ENCODE assay signal across 8 cellular contexts in the genomic region with DNA sequence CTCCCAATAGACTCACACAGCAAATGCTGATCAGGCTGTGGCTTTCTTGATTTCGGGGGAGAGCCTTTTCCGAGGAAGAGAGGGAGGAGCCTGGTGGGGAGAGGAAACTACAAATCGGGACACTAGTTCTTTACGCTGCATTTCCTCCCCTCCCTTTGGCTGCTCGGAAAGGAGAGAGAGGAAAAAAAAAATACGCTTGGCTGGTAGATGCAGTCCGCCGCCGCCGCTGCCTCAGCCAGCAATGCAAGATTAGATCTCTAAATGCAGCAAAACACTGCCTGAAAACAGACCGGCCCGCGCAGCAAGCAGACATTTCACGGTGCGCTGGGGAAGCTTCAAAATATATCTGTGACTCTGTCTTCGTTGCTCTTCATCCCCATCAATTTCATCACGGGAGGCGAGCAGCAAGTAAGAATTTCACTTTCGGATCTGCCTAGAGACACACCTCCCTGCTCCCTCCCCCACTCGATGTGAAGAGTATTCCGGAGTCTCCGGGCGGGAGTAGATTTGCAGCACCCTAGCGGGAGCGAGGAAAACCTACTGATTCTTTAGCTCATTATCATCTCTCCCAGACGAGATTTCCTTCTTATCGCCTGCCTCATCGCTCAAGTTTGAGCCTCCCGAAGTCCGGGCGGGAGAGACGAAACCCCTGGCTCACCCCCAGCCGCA. TPM values are rescaled to one million over a fixed set of nuclear protein-coding genes. Genes with fewer than 3 reads are reported as not detected.
DNase-seq lines count a peak whose midpoint lies in the region; ATAC-seq, FAIRE-seq and TF ChIP-seq lines count a peak whose summit lies in the region.

A gene with protein sequence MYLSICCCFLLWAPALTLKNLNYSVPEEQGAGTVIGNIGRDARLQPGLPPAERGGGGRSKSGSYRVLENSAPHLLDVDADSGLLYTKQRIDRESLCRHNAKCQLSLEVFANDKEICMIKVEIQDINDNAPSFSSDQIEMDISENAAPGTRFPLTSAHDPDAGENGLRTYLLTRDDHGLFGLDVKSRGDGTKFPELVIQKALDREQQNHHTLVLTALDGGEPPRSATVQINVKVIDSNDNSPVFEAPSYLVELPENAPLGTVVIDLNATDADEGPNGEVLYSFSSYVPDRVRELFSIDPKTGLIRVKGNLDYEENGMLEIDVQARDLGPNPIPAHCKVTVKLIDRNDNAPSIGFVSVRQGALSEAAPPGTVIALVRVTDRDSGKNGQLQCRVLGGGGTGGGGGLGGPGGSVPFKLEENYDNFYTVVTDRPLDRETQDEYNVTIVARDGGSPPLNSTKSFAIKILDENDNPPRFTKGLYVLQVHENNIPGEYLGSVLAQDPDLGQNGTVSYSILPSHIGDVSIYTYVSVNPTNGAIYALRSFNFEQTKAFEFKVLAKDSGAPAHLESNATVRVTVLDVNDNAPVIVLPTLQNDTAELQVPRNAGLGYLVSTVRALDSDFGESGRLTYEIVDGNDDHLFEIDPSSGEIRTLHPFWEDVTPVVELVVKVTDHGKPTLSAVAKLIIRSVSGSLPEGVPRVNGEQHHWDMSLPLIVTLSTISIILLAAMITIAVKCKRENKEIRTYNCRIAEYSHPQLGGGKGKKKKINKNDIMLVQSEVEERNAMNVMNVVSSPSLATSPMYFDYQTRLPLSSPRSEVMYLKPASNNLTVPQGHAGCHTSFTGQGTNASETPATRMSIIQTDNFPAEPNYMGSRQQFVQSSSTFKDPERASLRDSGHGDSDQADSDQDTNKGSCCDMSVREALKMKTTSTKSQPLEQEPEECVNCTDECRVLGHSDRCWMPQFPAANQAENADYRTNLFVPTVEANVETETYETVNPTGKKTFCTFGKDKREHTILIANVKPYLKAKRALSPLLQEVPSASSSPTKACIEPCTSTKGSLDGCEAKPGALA (N-terminal part only) (plus strand): TSS at position 138 of the 669 bp plus-strand sequence. CDS start 803 bp downstream, outside the sequence.

- no peak for TF ChIP-seq POLR2A in GM12878 (IDR thresholded peaks at IDR 0.05; ENCODE audit: low read depth, low read length)

- RAD21 ChIA-PET in GM12878 (lab: Charles Lee; ENCODE audit: unreplicated experiment), result no interaction called here

- H3K9me3 ChIP-seq in CD4-positive, alpha-beta memory T cell (ENCODE audit: control insufficient read depth in 1 of 2, low read length in 2 of 2), result no peaks in the 10 kb centered on the region
- H3K9me3 ChIP-seq in GM12878 (replicated peaks; ENCODE audit: control insufficient read depth, insufficient read depth, low read length), result peaks cover 2% of the 10 kb centered on the region; the same call in 1 of the 3 replicates
- no peaks in the 10 kb centered on the region for H3K9me3 ChIP-seq in psoas muscle

- no peak within 1 kb of the TSS for H2AFZ ChIP-seq in GM12878 (ENCODE audit: control insufficient read depth, low read depth, low read length)

- H3K9ac ChIP-seq in GM12878 (ENCODE audit: control insufficient read depth, insufficient read depth, low read length), result no peak within 1 kb of the TSS

- intact Hi-C loops in CD4-positive, alpha-beta memory T cell (cut with micrococcal nuclease), result no loop called here
- intact Hi-C loops in GM12878 (cut with micrococcal nuclease; ENCODE audit: unreplicated experiment) (no loop called here), psoas muscle (cut with DNase I) (no loop called here)

- 31% methylated on average over 31 of the region's 33 CpGs for WGBS in GM12878 (ENCODE audit: insufficient coverage, insufficient replicate concordance, low lambda C conversion rate, missing lambda C conversion rate)
- 0 to 1% (median 1%) methylated on average over 32 to 33 of the region's 33 CpGs for WGBS in psoas muscle, 3 donors

- no peaks in the 10 kb centered on the region for H3K79me2 ChIP-seq in GM12878 (ENCODE audit: control insufficient read depth, insufficient read depth, low read length)

- peak within 1 kb of the TSS in 5 of 7 donors; percentile 43 to 75 (median 57) for H3K27ac Mint-ChIP-seq in CD4-positive, alpha-beta memory T cell

- H3K27ac ChIP-seq in CD4-positive, alpha-beta memory T cell (ENCODE audit: low read depth, low read length), result no peak within 1 kb of the TSS
- H3K27ac ChIP-seq in GM12878 (ENCODE audit: control insufficient read depth, insufficient read depth) (no peak within 1 kb of the TSS), psoas muscle (peak within 1 kb of the TSS; percentile 34)

- no peak for FAIRE-seq in GM12878 (lab: Jason Lieb, UNC)

- POLR2A ChIA-PET in CD4-positive, alpha-beta memory T cell (lab: Charles Lee; ENCODE audit: partially characterized antibody), result no interaction called here
- POLR2A ChIA-PET in GM12878 (lab: Charles Lee), result no interaction called here

- H3K27me3 Mint-ChIP-seq in CD4-positive, alpha-beta memory T cell, result peaks cover 34 to 51% of the 10 kb centered on the region in 2 donors

- ATAC-seq in GM12878 (peak; percentile 16), psoas muscle (peak in 1 of 4 donors; percentile 46)

- CTCF ChIA-PET in CD4-positive, alpha-beta memory T cell (lab: Charles Lee; ENCODE audit: partially characterized antibody), result no interaction called here
- CTCF ChIA-PET in GM12878 (lab: Yijun Ruan, JAX), result interaction anchor here (0.8 to 0.9 kb wide), 2 partner anchors 9 to 23 kb away, joined by 3 to 5 read pairs; no protein-coding TSS in a partner anchor

- H3K9me3 Mint-ChIP-seq in CD4-positive, alpha-beta memory T cell, result peaks cover 0 to 20% (median 4%) of the 10 kb centered on the region in 8 donors

- H4K20me1 ChIP-seq in GM12878 (ENCODE audit: control insufficient read depth, insufficient read depth), result no peaks in the 10 kb centered on the region

- peaks cover 0 to 2% of the 10 kb centered on the region in 2 donors for H3K36me3 Mint-ChIP-seq in CD4-positive, alpha-beta memory T cell

- H3K36me3 ChIP-seq in CD4-positive, alpha-beta memory T cell (ENCODE audit: insufficient read depth, low read length), result no peaks in the 10 kb centered on the region
- no peaks in the 10 kb centered on the region for H3K36me3 ChIP-seq in GM12878 (ENCODE audit: control insufficient read depth in 2 of 2, insufficient read depth in 2 of 2, low read length in 1 of 2)
- H3K36me3 ChIP-seq in psoas muscle (ENCODE audit: insufficient read depth in 1 of 2, low read depth in 1 of 2), result no peaks in the 10 kb centered on the region

- no peak for TF ChIP-seq CTCF in GM12878 (IDR thresholded peaks at IDR 0.05 in 2 of 3, conservative IDR thresholded peaks at IDR 0.05 in 1 of 3; ENCODE audit: control insufficient read depth in 2 of 3, extremely low read depth in 1 of 3, insufficient read depth in 1 of 3, low read depth in 3 of 3, low read length in 3 of 3)
- TF ChIP-seq CTCF in psoas muscle (IDR thresholded peaks at IDR 0.05), result no peak

- H3K4me1 Mint-ChIP-seq in CD4-positive, alpha-beta memory T cell, result peaks cover 24 to 62% (median 42%) of the 10 kb centered on the region in 4 donors

- SMC1A ChIA-PET in GM12878 (lab: Charles Lee; ENCODE audit: uncharacterized antibody, unreplicated experiment), result interaction anchor here (0.9 kb wide), 1 partner anchor 67 kb away, joined by 3 read pairs; no protein-coding TSS in a partner anchor

- H3K27me3 ChIP-seq in CD4-positive, alpha-beta memory T cell (ENCODE audit: insufficient read depth, low read length), result peaks cover 4% of the 10 kb centered on the region
- H3K27me3 ChIP-seq in GM12878 (replicated peaks in 1 of 2; ENCODE audit: control insufficient read depth in 2 of 2, insufficient read depth in 2 of 2, low read length in 1 of 2) (peaks cover 0 to 8% of the 10 kb centered on the region in 2 experiments; a peak in 2 of 4 replicates), psoas muscle (ENCODE audit: insufficient read depth in 3 of 3, low read length in 2 of 3) (peaks cover 0 to 65% (median 30%) of the 10 kb centered on the region in 3 donors)

- TF ChIP-seq EP300 in GM12878 (IDR thresholded peaks at IDR 0.05; ENCODE audit: borderline replicate concordance in 1 of 2, control insufficient read depth in 1 of 2, low read depth in 2 of 2, low read length in 2 of 2), result no peak

- peak in 1 of 5 donors; percentile 27 for DNase-seq in CD4-positive, alpha-beta memory T cell
- DNase-seq in NCI-H146 (lab: John Stamatoyannopoulos, UW), result peak; percentile 65
- DNase-seq in GM12878 (ENCODE audit: low read depth, low spot score), result no peak
- DNase-seq in hippocampal formation (lab: John Stamatoyannopoulos, UW), result peak; percentile 72 to 87
- peak; percentile 17 to 53 for DNase-seq in psoas muscle
- DNase-seq in NCI-H1048 (lab: John Stamatoyannopoulos, UW), result no peak
- no peak for DNase-seq in stimulated activated CD4-positive, alpha-beta T cell treated with anti-CD3 and anti-CD28 coated beads, Interleukin-1b, Interleukin-23, amount 100 ng/mL, for 48 hours
- DNase-seq in KG1 (lab: John Stamatoyannopoulos, UW), result no peak

- no peak for TF ChIP-seq RAD21 in GM12878 (IDR thresholded peaks at IDR 0.05; ENCODE audit: insufficient read depth, low read depth, low read length)

- peak within 1 kb of the TSS; percentile 13; the same call in 1 of the 2 replicates for H3K4me2 ChIP-seq in GM12878 (ENCODE audit: control insufficient read depth, insufficient read depth)

- H3K4me3 Mint-ChIP-seq in CD4-positive, alpha-beta memory T cell, result peak within 1 kb of the TSS; percentile 83 to 92 (median 86)

- in situ Hi-C loops in GM12878 (cut with MboI), result loop anchor here (5.0 to 25.0 kb wide), 2 partner anchors 1331 to 1686 kb away; no protein-coding TSS in a partner anchor

- H3K4me3 ChIP-seq in CD4-positive, alpha-beta memory T cell (ENCODE audit: low read length in 2 of 2), result peak within 1 kb of the TSS; percentile 28 to 42
- H3K4me3 ChIP-seq in GM12878 (no peak within 1 kb of the TSS), psoas muscle (peak within 1 kb of the TSS; percentile 67)

- BruUV-seq in GM12878 (replicated peaks; lab: Mats Ljungman, UMichigan), result no TSS peak

- H3K4me1 ChIP-seq in CD4-positive, alpha-beta memory T cell (ENCODE audit: insufficient read depth, low read length), result peaks cover 27% of the 10 kb centered on the region
- H3K4me1 ChIP-seq in GM12878 (ENCODE audit: control insufficient read depth, insufficient read depth, low read length) (no peaks in the 10 kb centered on the region), psoas muscle (peaks cover 10% of the 10 kb centered on the region)

RNA-seq across cellular contexts. Expression of the gene that starts here (rescaled TPM):
- not detected for total RNA-seq in CD4-positive, alpha-beta memory T cell
- polyA plus RNA-seq in CD4-positive, alpha-beta memory T cell, result not detected
- total RNA-seq in GM12878 (2013; cell fraction: nucleolus; rRNA removed), result 0.61 and 1.2 TPM in 2 replicates
- total RNA-seq in GM12878 (2014; rRNA removed) (under 0.01 TPM in 1 of 2 replicates, not detected in the other), GM12878 (2014; rRNA removed; fragmentation: Illumina TruSeq; extraction: Trizol) (not detected in 2 replicates), GM12878 (2021) (0.05 and 0.08 TPM in 2 replicates), psoas muscle (1 to 10 TPM in 1 of 4 donors, under 1 TPM in 3; 0.53 to 1.4 (median 0.79) TPM)
- not detected for polyA plus RNA-seq in GM12878 (2011; ENCODE audit: low read depth)
- polyA plus RNA-seq in GM12878 (2011; rRNA removed) (0.58 and 0.61 TPM in 2 replicates), GM12878 (2014; fragmentation: Illumina TruSeq; extraction: Trizol) (under 0.01 and 0.03 TPM in 2 replicates), GM12878 (2014; fragmentation: Nextera tagmentation; extraction: Ambion mirVana) (under 1 TPM in 1 of 2 experiments, not detected in 1; 0.08 TPM), GM12878 (2014; rRNA removed) (not detected in 2 replicates), GM12878 (2016; fragmentation: Nextera tagmentation; extraction: Ambion mirVana) (not detected), psoas muscle (under 1 TPM; 0.18 to 0.40 (median 0.35) TPM)
- polyA plus RNA-seq in GM12878 (2011; cell fraction: cytosol; rRNA removed), result 0.45 and 0.63 TPM in 2 replicates
- polyA plus RNA-seq in GM12878 (2011; cell fraction: nucleus; rRNA removed), result 0.98 and 1.3 TPM in 2 replicates
- not detected in 2 replicates for polyA plus RNA-seq in GM12878 (2012)
- polyA minus RNA-seq in GM12878 (2011; rRNA and poly(A)+ RNA removed), result 1.8 and 3.0 TPM in 2 replicates
- 0.80 and 1.5 TPM in 2 replicates for polyA minus RNA-seq in GM12878 (2011; cell fraction: cytosol; rRNA and poly(A)+ RNA removed)
- 3.3 and 6.1 TPM in 2 replicates for polyA minus RNA-seq in GM12878 (2011; cell fraction: nucleus; rRNA and poly(A)+ RNA removed)

Comparison
In these comparisons a context has a peak if more than half of its experiments do, and no peak if none do; other contexts are left out.
1. DNase-seq: peak in NCI-H146 (single experiment), hippocampal formation (2 of 2) and psoas muscle (2 of 2); none in GM12878 (single experiment), NCI-H1048 (single experiment), stimulated activated CD4-positive, alpha-beta T cell treated with anti-CD3 and anti-CD28 coated beads, Interleukin-1b, Interleukin-23, amount 100 ng/mL, for 48 hours (single experiment) and KG1 (single experiment).